Comparison of ENCODE assay signal across 24 cellular contexts in genomic region chr3:86788371-86788770, GRCh38.
"Had no signal": no experiment of that assay in that cellular context is flagged by ENCODE, and none has a peak within 500 bp of the region (broad histone marks: within the 10 kb centered on the region; RNA-seq: fewer than 3 reads in every experiment).

No MANE protein-coding gene starts in this region.

- H3K9me3 ChIP-seq: breast epithelium, colonic mucosa, esophagus squamous epithelium, heart right ventricle, left ventricle myocardium inferior, ovary, psoas muscle, stomach, transverse colon had no signal

- DNase-seq: activated CD4-positive, alpha-beta T cell treated with anti-CD3 and anti-CD28 coated beads for 1 hour; activated CD4-positive, alpha-beta T cell treated with anti-CD3 and anti-CD28 coated beads, Interleukin-2, amount 50 U/mL, for 1 hour; activated CD8-positive, alpha-beta T cell treated with anti-CD3 and anti-CD28 coated beads, Interleukin-2, amount 10 ng/mL, durations not matched to agents 7 days and 5 days; activated gamma-delta T cell; activated naive CD4-positive, alpha-beta T cell treated with anti-CD3 and anti-CD28 coated beads, Interleukin-2, amount 50 U/mL, for 16 hours; activated naive CD8-positive, alpha-beta T cell treated with anti-CD3 and anti-CD28 coated beads, Interleukin-2, amount 50 U/mL, for 24 hours; anterior cingulate cortex; colonic mucosa; dorsolateral prefrontal cortex; effector memory CD8-positive, alpha-beta T cell; esophagus squamous epithelium; heart right ventricle; left ventricle myocardium inferior; natural killer cell; ovary; psoas muscle; right cardiac atrium; stimulated activated CD4-positive, alpha-beta T cell treated with anti-CD3 and anti-CD28 coated beads, Interleukin-2, amount 100 ng/mL, for 24 hours; stomach; T-helper 1 cell; transverse colon had no signal

- H3K4me3 ChIP-seq: breast epithelium, colonic mucosa, dorsolateral prefrontal cortex, esophagus squamous epithelium, heart right ventricle, left ventricle myocardium inferior, ovary, psoas muscle, skin epidermis, stomach, transverse colon had no signal

- H3K27me3 ChIP-seq: breast epithelium, colonic mucosa, dorsolateral prefrontal cortex, esophagus squamous epithelium, heart right ventricle, ovary, stomach, transverse colon had no signal

- FAIRE-seq: TTC549 had no signal

- H3K36me3 ChIP-seq: breast epithelium, colonic mucosa, esophagus squamous epithelium, heart right ventricle, left ventricle myocardium inferior, ovary, stomach, transverse colon had no signal

- H3K27ac ChIP-seq: breast epithelium, colonic mucosa, dorsolateral prefrontal cortex, esophagus squamous epithelium, heart right ventricle, left ventricle myocardium inferior, ovary, psoas muscle, skin epidermis, stomach, transverse colon had no signal

- H3K4me1 ChIP-seq: breast epithelium, colonic mucosa, esophagus squamous epithelium, heart right ventricle, left ventricle myocardium inferior, psoas muscle, stomach, transverse colon had no signal
